In the genomic region with DNA sequence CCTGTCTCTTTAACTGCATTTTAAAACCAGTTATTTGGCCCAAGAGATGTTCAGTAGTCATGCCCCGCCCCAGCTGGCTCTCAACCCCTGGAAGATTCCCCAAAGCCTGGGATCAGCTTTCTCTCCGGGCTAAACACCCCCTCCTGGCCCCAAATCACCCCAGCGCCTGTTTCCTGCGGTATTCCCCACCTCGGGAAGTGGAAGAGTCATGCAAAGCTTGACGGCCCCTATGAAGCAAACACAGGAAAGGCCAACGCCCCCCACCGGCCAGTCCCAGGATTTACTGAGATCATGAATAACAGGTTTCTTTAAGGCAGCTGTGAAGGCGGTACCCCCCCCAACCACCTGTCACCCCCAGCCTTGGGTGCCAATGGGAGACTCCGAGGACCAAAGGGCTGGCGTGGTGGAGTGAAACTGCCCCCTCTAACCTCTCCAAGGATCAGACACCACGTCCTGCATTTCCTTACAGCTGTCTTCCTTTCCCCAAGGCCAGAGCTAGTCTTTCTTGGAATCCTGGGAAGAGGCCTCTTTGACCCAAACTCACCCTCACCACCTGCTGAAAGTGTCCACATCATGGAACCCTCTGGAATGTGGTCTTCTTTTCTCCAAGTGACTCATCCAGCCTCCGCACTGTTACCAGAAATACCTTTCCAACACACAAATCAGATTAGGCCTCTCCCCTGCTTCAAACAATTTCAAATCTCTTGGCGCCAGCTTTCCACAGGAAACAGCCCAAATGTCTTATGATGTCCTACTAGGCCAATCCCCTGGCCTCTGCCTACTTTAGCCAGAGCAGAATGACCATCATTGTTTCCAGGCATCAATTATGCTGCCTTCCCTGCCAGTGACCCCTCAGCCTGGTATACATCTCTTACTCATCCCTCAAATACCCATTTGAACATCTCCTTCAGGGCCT, we compare ENCODE assay signal across 12 cellular contexts.
DNase-seq lines count a peak whose midpoint lies in the region; ATAC-seq and TF ChIP-seq lines count a peak whose summit lies in the region.
"Had no signal": no experiment of that assay in that cellular context is flagged by ENCODE, and none has a peak within 500 bp of the region (broad histone marks: within the 10 kb centered on the region; RNA-seq: fewer than 3 reads in every experiment).

No MANE protein-coding gene starts in this region.

- no peak overlapping the region for H3K4me2 ChIP-seq in OCI-LY1 (ENCODE audit: low read length)

- peaks cover 11% of the 10 kb centered on the region for H3K9me3 Mint-ChIP-seq in CD8-positive, alpha-beta T cell

- H3K36me3 Mint-ChIP-seq in CD8-positive, alpha-beta T cell: no peaks in the 10 kb centered on the region
- H3K36me3 Mint-ChIP-seq: CD8-positive, alpha-beta memory T cell; immature natural killer cell had no signal

- no peak overlapping the region for H3K27ac Mint-ChIP-seq in CD8-positive, alpha-beta T cell
- H3K27ac Mint-ChIP-seq: immature natural killer cell had no signal

- H2AFZ ChIP-seq in OCI-LY1 (ENCODE audit: low read length): no peak overlapping the region

- no peaks in the 10 kb centered on the region for H3K9me3 ChIP-seq in OCI-LY1 (ENCODE audit: low read length)
- H3K9me3 ChIP-seq in CD8-positive, alpha-beta T cell (ENCODE audit: low read length): no peaks in the 10 kb centered on the region
- H3K9me3 ChIP-seq: SJSA1 had no signal

- no peak overlapping the region for H3K4me3 Mint-ChIP-seq in CD8-positive, alpha-beta T cell
- H3K4me3 Mint-ChIP-seq: immature natural killer cell had no signal

- H3K9ac ChIP-seq in OCI-LY1 (ENCODE audit: low read length): no peak overlapping the region

- peak in 1 of 2 donors; percentile 86 for DNase-seq in foreskin fibroblast
- DNase-seq in omental fat pad (ENCODE audit: low spot score): peak; percentile 53
- DNase-seq in RKO (ENCODE audit: low spot score): no peak
- no peak for DNase-seq in head of caudate nucleus
- DNase-seq in CD8-positive, alpha-beta T cell: no peak
- DNase-seq: activated naive CD4-positive, alpha-beta T cell; CD8-positive, alpha-beta memory T cell; immature natural killer cell had no signal

- no peaks in the 10 kb centered on the region for H3K36me3 ChIP-seq in OCI-LY1 (ENCODE audit: insufficient read depth, low read length)
- no peaks in the 10 kb centered on the region for H3K36me3 ChIP-seq in CD8-positive, alpha-beta T cell (ENCODE audit: insufficient read depth, low read length)
- H3K36me3 ChIP-seq: SJSA1 had no signal

- intact Hi-C loops in head of caudate nucleus (cut with DNase I): no loop called here
- intact Hi-C loops in CD8-positive, alpha-beta T cell (cut with DNase I, micrococcal nuclease): no loop called here

- H3K27me3 ChIP-seq in OCI-LY1 (ENCODE audit: insufficient read depth, low read length): peaks cover 3% of the 10 kb centered on the region
- no peaks in the 10 kb centered on the region for H3K27me3 ChIP-seq in CD8-positive, alpha-beta T cell (ENCODE audit: insufficient read depth, low read length)
- H3K27me3 ChIP-seq: SJSA1 had no signal

- H3K4me1 ChIP-seq in OCI-LY1 (ENCODE audit: insufficient read depth, low read length, severe bottlenecking): no peaks in the 10 kb centered on the region
- H3K4me1 ChIP-seq in CD8-positive, alpha-beta T cell (ENCODE audit: insufficient read depth, low read length): no peaks in the 10 kb centered on the region
- H3K4me1 ChIP-seq: SJSA1 had no signal

- no peaks in the 10 kb centered on the region for H3K4me1 Mint-ChIP-seq in CD8-positive, alpha-beta T cell (ENCODE audit: low read depth)
- H3K4me1 Mint-ChIP-seq: CD8-positive, alpha-beta memory T cell; immature natural killer cell had no signal

- no peaks in the 10 kb centered on the region for H3K9me2 ChIP-seq in OCI-LY1 (ENCODE audit: low read depth, low read length)

- H3K4me3 ChIP-seq in OCI-LY1 (ENCODE audit: low read depth, low read length, poor library complexity, severe bottlenecking) (no peak overlapping the region), foreskin fibroblast (ENCODE audit: low read depth in 1 of 2, low read length in 2 of 2) (no peak overlapping the region)
- H3K4me3 ChIP-seq in CD8-positive, alpha-beta T cell (ENCODE audit: low read depth, low read length): no peak overlapping the region
- H3K4me3 ChIP-seq: SJSA1 had no signal

- CTCF ChIA-PET in CD8-positive, alpha-beta T cell (lab: Charles Lee): no interaction called here

- no peaks in the 10 kb centered on the region for H3K79me2 ChIP-seq in OCI-LY1 (ENCODE audit: insufficient read depth, low read length)

- no peaks in the 10 kb centered on the region for H3K27me3 Mint-ChIP-seq in CD8-positive, alpha-beta T cell (ENCODE audit: low read depth)

- POLR2A ChIA-PET in CD8-positive, alpha-beta T cell (lab: Charles Lee): no interaction called here

- ATAC-seq in omental fat pad (ENCODE audit: low FRiP score) (peak; percentile 46), HG02678 (IDR thresholded peaks at IDR 0.05; ENCODE audit: unreplicated experiment) (no peak)
- no peak for ATAC-seq in CD8-positive, alpha-beta T cell

- H4K20me1 ChIP-seq in OCI-LY1 (ENCODE audit: insufficient read depth, low read length): no peaks in the 10 kb centered on the region

- TF ChIP-seq CTCF in C4-2B (conservative IDR thresholded peaks at IDR 0.05) (peak; percentile 32), OCI-LY1 (IDR thresholded peaks at IDR 0.05; ENCODE audit: low read length) (peak; percentile 42; the same call in 1 of the 2 replicates), foreskin fibroblast (IDR thresholded peaks at IDR 0.05; ENCODE audit: low read depth, low read length) (peak; percentile 49), omental fat pad (IDR thresholded peaks at IDR 0.05) (no peak)
- TF ChIP-seq CTCF in CD8-positive, alpha-beta T cell (IDR thresholded peaks at IDR 0.05): no peak

- H3K27ac ChIP-seq in C4-2B (no peak overlapping the region), OCI-LY1 (ENCODE audit: low read depth, low read length, poor library complexity, severe bottlenecking) (no peak overlapping the region)
- H3K27ac ChIP-seq in CD8-positive, alpha-beta T cell (ENCODE audit: low read depth, low read length): no peak overlapping the region
- H3K27ac ChIP-seq: SJSA1 had no signal

- H3F3A ChIP-seq in OCI-LY1 (ENCODE audit: insufficient read depth, low read length): no peaks in the 10 kb centered on the region

Comparison
In these comparisons a context has a peak if more than half of its experiments do, and no peak if none do; other contexts are left out.
1. CTCF ChIP-seq: peak in C4-2B (single experiment), OCI-LY1 (single experiment) and foreskin fibroblast (single experiment); none in omental fat pad (0 of 3) and CD8-positive, alpha-beta T cell (single experiment).